1 cellular context compared by ENCODE assay signal in genomic region chr3:50616003-50616769, GRCh38.
TF ChIP-seq lines count a peak whose summit lies in the region.

No MANE protein-coding gene starts in this region.

TF ChIP-seq in HepG2, 621 proteins besides CTCF, POLR2A, EP300 and RAD21 (continued from another document and continues in another):
- TF ChIP-seq KDM2A (CRISPR knock-in tag; IDR thresholded peaks at IDR 0.05; ENCODE audit: borderline replicate concordance, low read depth) (peak; percentile 55; the same call in 1 of the 2 replicates), ZNF549 (CRISPR knock-in tag; IDR thresholded peaks at IDR 0.05) (no peak), ZNF644 (CRISPR knock-in tag; IDR thresholded peaks at IDR 0.05; ENCODE audit: low read depth) (no peak), EHMT2 (IDR thresholded peaks at IDR 0.05; ENCODE audit: borderline replicate concordance, low read depth, low read length) (no peak), ZNF557 (CRISPR knock-in tag; IDR thresholded peaks at IDR 0.05) (no peak), ZNF703 (CRISPR knock-in tag; IDR thresholded peaks at IDR 0.05; ENCODE audit: borderline replicate concordance) (no peak), ZNF18 (CRISPR knock-in tag; IDR thresholded peaks at IDR 0.05; ENCODE audit: insufficient replicate concordance) (no peak), ATF7 (IDR thresholded peaks at IDR 0.05) (no peak), ATF7 (CRISPR knock-in tag; IDR thresholded peaks at IDR 0.05) (no peak), MTA3 (CRISPR knock-in tag; IDR thresholded peaks at IDR 0.05) (no peak), FOXO1 (CRISPR knock-in tag; IDR thresholded peaks at IDR 0.05) (0 out of 2 replicates have a peak, but pooled peaks have one; percentile 8), THAP8 (CRISPR knock-in tag; IDR thresholded peaks at IDR 0.05; ENCODE audit: borderline replicate concordance) (no peak), ZNF142 (CRISPR knock-in tag; IDR thresholded peaks at IDR 0.05) (no peak), ZMAT5 (CRISPR knock-in tag; IDR thresholded peaks at IDR 0.05; ENCODE audit: borderline replicate concordance, low read depth) (no peak), NR2F6 (IDR thresholded peaks at IDR 0.05) (no peak), NR2F6 (CRISPR knock-in tag; IDR thresholded peaks at IDR 0.05) (no peak), CHD2 (IDR thresholded peaks at IDR 0.05; ENCODE audit: low read depth, low read length) (no peak), CSRNP2 (CRISPR knock-in tag; conservative IDR thresholded peaks at IDR 0.05; ENCODE audit: low read depth) (no peak), MEIS2 (CRISPR knock-in tag; IDR thresholded peaks at IDR 0.05) (no peak), TCF7 (IDR thresholded peaks at IDR 0.05; ENCODE audit: low read depth) (no peak), RNF2 (conservative IDR thresholded peaks at IDR 0.05; ENCODE audit: low read depth) (no peak), NONO (IDR thresholded peaks at IDR 0.05) (no peak), NONO (CRISPR knock-in tag; conservative IDR thresholded peaks at IDR 0.05) (no peak; the same call in 1 of the 2 replicates), MTA1 (CRISPR knock-in tag; IDR thresholded peaks at IDR 0.05; ENCODE audit: borderline replicate concordance) (no peak), MED13 (CRISPR knock-in tag; IDR thresholded peaks at IDR 0.05) (0 out of 2 replicates have a peak, but pooled peaks have one; percentile 9), ARID4A (CRISPR knock-in tag; IDR thresholded peaks at IDR 0.05; ENCODE audit: borderline replicate concordance) (0 out of 2 replicates have a peak, but pooled peaks have one; percentile 11), ZNF784 (CRISPR knock-in tag; IDR thresholded peaks at IDR 0.05; ENCODE audit: borderline replicate concordance) (0 out of 2 replicates have a peak, but pooled peaks have one; percentile 62), ZSCAN31 (CRISPR knock-in tag; IDR thresholded peaks at IDR 0.05; ENCODE audit: low read depth) (no peak), ZFP1 (CRISPR knock-in tag; IDR thresholded peaks at IDR 0.05) (no peak), SMARCE1 (IDR thresholded peaks at IDR 0.05; ENCODE audit: borderline replicate concordance) (no peak), DNMT3B (CRISPR knock-in tag; conservative IDR thresholded peaks at IDR 0.05) (no peak), ZNF24 (IDR thresholded peaks at IDR 0.05) (no peak), NCOA2 (CRISPR knock-in tag; IDR thresholded peaks at IDR 0.05) (no peak), FOSL1 (CRISPR knock-in tag; IDR thresholded peaks at IDR 0.05; ENCODE audit: borderline replicate concordance) (no peak), MNT (IDR thresholded peaks at IDR 0.05) (no peak), EED (CRISPR knock-in tag; IDR thresholded peaks at IDR 0.05) (no peak), ZXDC (CRISPR knock-in tag; IDR thresholded peaks at IDR 0.05) (no peak), DPF2 (CRISPR knock-in tag; IDR thresholded peaks at IDR 0.05; ENCODE audit: borderline replicate concordance, low read depth) (no peak), LBX2 (CRISPR knock-in tag; IDR thresholded peaks at IDR 0.05; ENCODE audit: borderline replicate concordance) (no peak), ELF4 (CRISPR knock-in tag; IDR thresholded peaks at IDR 0.05; ENCODE audit: borderline replicate concordance) (no peak)
